ENCODE assay signal across 12 cellular contexts in the genomic region with DNA sequence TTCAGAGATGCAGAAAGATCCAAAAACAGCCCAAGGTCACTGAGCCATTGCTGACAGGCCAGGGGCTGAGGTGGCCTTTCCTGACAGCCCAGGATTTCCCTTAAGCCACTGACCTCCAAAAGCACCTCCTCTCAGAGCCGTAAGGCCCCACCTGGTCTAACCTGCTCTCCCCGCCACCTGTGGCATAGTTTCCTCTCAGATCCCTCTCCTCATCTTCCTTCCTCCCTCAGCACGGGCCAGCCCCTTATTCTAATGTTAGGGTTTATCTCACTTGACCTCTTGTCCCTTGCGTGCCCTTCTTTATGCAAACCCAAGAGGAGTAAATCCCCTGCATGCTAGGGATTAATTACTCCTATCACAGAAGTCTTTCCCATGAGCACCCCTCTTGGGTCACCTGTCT.
A peak's percentile ranks its signal among the peaks of the same experiment; 100 is the strongest.
DNase-seq lines count a peak whose midpoint lies in the region; ATAC-seq, FAIRE-seq and TF ChIP-seq lines count a peak whose summit lies in the region.
"Had no signal": no experiment of that assay in that cellular context is flagged by ENCODE, and none has a peak within 500 bp of the region (broad histone marks: within the 10 kb centered on the region; RNA-seq: fewer than 3 reads in every experiment).

No MANE protein-coding gene starts in this region.

- no peak overlapping the region for H3K9ac ChIP-seq in kidney (ENCODE audit: low read length in 2 of 2)

- no peak overlapping the region for H3K4me3 ChIP-seq in kidney (ENCODE audit: low read length in 2 of 2)
- H3K4me3 ChIP-seq: SJSA1 had no signal

- H3K4me1 ChIP-seq in kidney (ENCODE audit: control insufficient read depth in 1 of 2, insufficient read depth in 1 of 2, low read depth in 1 of 2, low read length in 2 of 2) = peaks cover 0 to 2% of the 10 kb centered on the region in 2 donors
- H3K4me1 ChIP-seq: SJSA1 had no signal

- intact Hi-C loops in kidney (cut with DNase I) = no loop called here

- H3K36me3 ChIP-seq in kidney (ENCODE audit: control insufficient read depth in 1 of 2, insufficient read depth in 2 of 2, low read length in 2 of 2) = no peaks in the 10 kb centered on the region
- H3K36me3 ChIP-seq: SJSA1 had no signal

- peak overlapping the region; percentile 27 to 84 for H3K27ac ChIP-seq in kidney (ENCODE audit: low read depth in 2 of 2, low read length in 2 of 2)
- H3K27ac ChIP-seq: SJSA1 had no signal

- no peaks in the 10 kb centered on the region for H3K9me3 ChIP-seq in kidney (ENCODE audit: control insufficient read depth in 1 of 2, low read length in 2 of 2)
- H3K9me3 ChIP-seq: SJSA1 had no signal

- DNase-seq in ELF-1 (ENCODE audit: low read depth, low spot score) = peak; percentile 66
- no peak for DNase-seq in kidney
- DNase-seq in activated effector memory CD4-positive, alpha-beta T cell treated with anti-CD3 and anti-CD28 coated beads, Interleukin-2, amount 50 U/mL, for 16 hours = no peak
- no peak for DNase-seq in NCI-H2227 treated with DMSO at 0.1 percent for 48 hours (lab: John Stamatoyannopoulos, UW)
- no peak for DNase-seq in NCI-H2029 (lab: John Stamatoyannopoulos, UW)
- DNase-seq in mucosa of gallbladder (ENCODE audit: low spot score) = no peak
- DNase-seq: effector memory CD4-positive, alpha-beta T cell; hypothalamus; NCI-H510A had no signal

- no peak for FAIRE-seq in kidney (lab: Jason Lieb, UNC)

- no peak for TF ChIP-seq CTCF in kidney (IDR thresholded peaks at IDR 0.05; ENCODE audit: borderline replicate concordance, extremely low read depth, insufficient read depth)

- ATAC-seq in GM21576 (IDR thresholded peaks at IDR 0.05; ENCODE audit: unreplicated experiment) (peak; percentile 32), HG03558 (IDR thresholded peaks at IDR 0.05; ENCODE audit: extremely low read depth, unreplicated experiment) (peak; percentile 30)
